Comparison of ENCODE assay signal across 1 cellular context in the genomic region with DNA sequence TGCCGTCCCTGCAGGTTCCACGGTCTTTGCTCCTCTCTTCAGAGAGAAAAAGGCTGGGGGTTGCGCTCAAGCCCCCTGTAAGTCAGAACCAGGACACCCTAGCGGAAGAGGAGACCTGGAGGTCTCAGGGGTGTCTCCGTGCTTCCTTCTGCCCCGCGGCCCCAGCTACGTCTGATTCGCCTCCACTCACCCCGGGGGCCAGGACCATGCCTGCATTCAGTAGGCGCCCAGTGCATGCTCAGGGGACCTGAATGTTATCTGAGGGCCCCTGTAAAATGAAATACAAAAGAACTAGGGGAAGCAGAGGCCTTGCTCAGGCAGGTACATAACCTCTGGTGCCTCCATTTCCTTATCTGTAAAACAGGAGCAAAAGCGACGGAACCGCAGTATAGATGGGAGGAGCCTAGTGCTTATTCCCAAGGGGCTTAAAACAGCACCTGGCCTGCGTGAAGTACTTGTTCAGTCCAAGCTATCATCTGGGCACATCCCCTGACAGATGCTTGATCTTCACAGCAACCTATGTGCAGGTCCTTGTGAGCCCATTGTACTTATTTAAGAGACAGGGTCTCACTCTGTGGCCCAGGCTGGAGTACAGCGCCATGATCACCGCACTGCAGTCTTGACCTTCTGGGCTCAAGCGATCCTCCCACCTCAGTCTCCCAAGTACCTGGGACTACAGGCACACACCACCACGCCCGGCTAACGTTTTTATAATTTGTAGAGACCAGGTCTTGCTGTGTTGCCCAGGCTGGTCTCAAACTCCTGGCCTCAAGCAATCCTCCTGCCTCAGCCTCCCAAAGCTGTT.
TF ChIP-seq lines count a peak whose summit lies in the region.

No MANE protein-coding gene starts in this region.

TF ChIP-seq in HEK293, 187 proteins besides CTCF, POLR2A, EP300 and RAD21 (continued from another document):
- TF ChIP-seq, protein P1, sequence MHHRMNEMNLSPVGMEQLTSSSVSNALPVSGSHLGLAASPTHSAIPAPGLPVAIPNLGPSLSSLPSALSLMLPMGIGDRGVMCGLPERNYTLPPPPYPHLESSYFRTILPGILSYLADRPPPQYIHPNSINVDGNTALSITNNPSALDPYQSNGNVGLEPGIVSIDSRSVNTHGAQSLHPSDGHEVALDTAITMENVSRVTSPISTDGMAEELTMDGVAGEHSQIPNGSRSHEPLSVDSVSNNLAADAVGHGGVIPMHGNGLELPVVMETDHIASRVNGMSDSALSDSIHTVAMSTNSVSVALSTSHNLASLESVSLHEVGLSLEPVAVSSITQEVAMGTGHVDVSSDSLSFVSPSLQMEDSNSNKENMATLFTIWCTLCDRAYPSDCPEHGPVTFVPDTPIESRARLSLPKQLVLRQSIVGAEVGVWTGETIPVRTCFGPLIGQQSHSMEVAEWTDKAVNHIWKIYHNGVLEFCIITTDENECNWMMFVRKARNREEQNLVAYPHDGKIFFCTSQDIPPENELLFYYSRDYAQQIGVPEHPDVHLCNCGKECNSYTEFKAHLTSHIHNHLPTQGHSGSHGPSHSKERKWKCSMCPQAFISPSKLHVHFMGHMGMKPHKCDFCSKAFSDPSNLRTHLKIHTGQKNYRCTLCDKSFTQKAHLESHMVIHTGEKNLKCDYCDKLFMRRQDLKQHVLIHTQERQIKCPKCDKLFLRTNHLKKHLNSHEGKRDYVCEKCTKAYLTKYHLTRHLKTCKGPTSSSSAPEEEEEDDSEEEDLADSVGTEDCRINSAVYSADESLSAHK (tag by site-specific recombination; IDR thresholded peaks at IDR 0.05), result no peak
- no peak for TF ChIP-seq YY2 (tag by site-specific recombination; IDR thresholded peaks at IDR 0.05)
TF ChIP-seq in HEK293: peak in this region for 1.
